Comparison of ENCODE assay signal across 9 cellular contexts in genomic region chr6:111427341-111428116, GRCh38. TPM values are rescaled to one million over a fixed set of nuclear protein-coding genes. Genes with fewer than 3 reads are reported as not detected.
A peak's percentile ranks its signal among the peaks of the same experiment; 100 is the strongest.
DNase-seq lines count a peak whose midpoint lies in the region; ATAC-seq and TF ChIP-seq lines count a peak whose summit lies in the region.
"Had no signal": no experiment of that assay in that cellular context is flagged by ENCODE, and none has a peak within 500 bp of the region (broad histone marks: within the 10 kb centered on the region; RNA-seq: fewer than 3 reads in every experiment).

No MANE protein-coding gene starts in this region.

- peaks cover 3% of the 10 kb centered on the region for H4K20me1 ChIP-seq in fibroblast of lung (ENCODE audit: control insufficient read depth, extremely low read depth, insufficient read depth, low read length)

- no peak overlapping the region for H3K27ac Mint-ChIP-seq in type B pancreatic cell

- peaks cover 31% of the 10 kb centered on the region for H3K4me1 Mint-ChIP-seq in type B pancreatic cell (ENCODE audit: unreplicated experiment)

- ATAC-seq in HG03108 (IDR thresholded peaks at IDR 0.05; ENCODE audit: unreplicated experiment) (peak; percentile 69), GM19455 (IDR thresholded peaks at IDR 0.05; ENCODE audit: unreplicated experiment) (no peak)

- no peak overlapping the region for H3K4me3 Mint-ChIP-seq in type B pancreatic cell

- no peaks in the 10 kb centered on the region for H3K36me3 ChIP-seq in fibroblast of lung (ENCODE audit: control insufficient read depth, insufficient read depth, low read length)

- TF ChIP-seq CTCF in fibroblast of lung (conservative IDR thresholded peaks at IDR 0.05 in 1 of 2, IDR thresholded peaks at IDR 0.05 in 1 of 2; ENCODE audit: low read depth in 1 of 2, low read length in 2 of 2) (no peak), type B pancreatic cell (conservative IDR thresholded peaks at IDR 0.05) (no peak)

- no peaks in the 10 kb centered on the region for H3K27me3 Mint-ChIP-seq in type B pancreatic cell

- H3K79me2 ChIP-seq in fibroblast of lung (ENCODE audit: control insufficient read depth, insufficient read depth, low read length): peaks cover 89% of the 10 kb centered on the region

- H3K4me1 ChIP-seq in fibroblast of lung (ENCODE audit: control insufficient read depth, extremely low read depth, insufficient read depth, low read length): peaks cover 20% of the 10 kb centered on the region

- no peak overlapping the region for H2AFZ ChIP-seq in fibroblast of lung (ENCODE audit: low read length)

- H3K9me3 Mint-ChIP-seq in type B pancreatic cell: peaks cover 9% of the 10 kb centered on the region

- H3K4me3 ChIP-seq in fibroblast of lung (replicated peaks in 1 of 4; ENCODE audit: control extremely low read depth in 1 of 4, insufficient read depth in 1 of 4, low read depth in 3 of 4, low read length in 4 of 4): peak overlapping the region in 2 of 4 experiments; percentile 3 to 20
- H3K4me3 ChIP-seq: heart right ventricle had no signal

- no peak overlapping the region for H3K9ac ChIP-seq in fibroblast of lung (ENCODE audit: insufficient read depth, low read length)

- no peaks in the 10 kb centered on the region for H3K27me3 ChIP-seq in fibroblast of lung (ENCODE audit: control insufficient read depth, insufficient read depth, low read length)
- H3K27me3 ChIP-seq: heart right ventricle had no signal

- peak overlapping the region; percentile 43 for H3K27ac ChIP-seq in fibroblast of lung (ENCODE audit: insufficient read depth, low read length)

- peaks cover 51% of the 10 kb centered on the region for H3K36me3 Mint-ChIP-seq in type B pancreatic cell

- H3K9me3 ChIP-seq in fibroblast of lung (ENCODE audit: control insufficient read depth, insufficient read depth, low read depth, low read length): no peaks in the 10 kb centered on the region

- peak overlapping the region; percentile 60 for H3K4me2 ChIP-seq in fibroblast of lung (ENCODE audit: extremely low read depth, insufficient read depth, low read length)

- peak; percentile 28 for DNase-seq in stimulated activated CD4-positive, alpha-beta T cell treated with anti-CD3 and anti-CD28 coated beads, Interleukin-15, amount 100 ng/mL, for 24 hours
- DNase-seq in stimulated activated CD4-positive, alpha-beta T cell treated with anti-CD3 and anti-CD28 coated beads, Interleukin-4, amount 100 ng/mL, for 1 hour: no peak
- peak; percentile 53 for DNase-seq in SKM-1 (lab: John Stamatoyannopoulos, UW; ENCODE audit: unreplicated experiment)
- DNase-seq in fibroblast of lung (ENCODE audit: low read depth in 2 of 2): peak; percentile 79 to 87
- DNase-seq in type B pancreatic cell (ENCODE audit: extremely low spot score, unreplicated experiment): no peak
- no peak for DNase-seq in superior temporal gyrus (ENCODE audit: extremely low spot score)
- DNase-seq: heart right ventricle had no signal

RNA-seq across cellular contexts. Expression of gene REV3L, which starts 55.5 kb away (rescaled TPM):
- total RNA-seq in fibroblast of lung (59.1 and 127 TPM in 2 replicates), type B pancreatic cell (ENCODE audit: low replicate concordance) (28.5 and 34.4 TPM in 2 replicates)
- 32.6 and 42.9 TPM in 2 replicates for polyA plus RNA-seq in fibroblast of lung
- 18.5 and 21.3 TPM in 2 replicates for polyA plus RNA-seq in fibroblast of lung (2012)
- 10.3 and 22.5 TPM in 2 replicates for polyA minus RNA-seq in fibroblast of lung (ENCODE audit: low replicate concordance)

Comparison
In these comparisons a context has a peak if more than half of its experiments do, and no peak if none do; other contexts are left out.
1. DNase-seq: peak in stimulated activated CD4-positive, alpha-beta T cell treated with anti-CD3 and anti-CD28 coated beads, Interleukin-15, amount 100 ng/mL, for 24 hours (single experiment), SKM-1 (single experiment) and fibroblast of lung (2 of 2); none in stimulated activated CD4-positive, alpha-beta T cell treated with anti-CD3 and anti-CD28 coated beads, Interleukin-4, amount 100 ng/mL, for 1 hour (single experiment), type B pancreatic cell (single experiment) and superior temporal gyrus (single experiment).